8 cellular contexts compared by ENCODE assay signal in genomic region chr2:127085260-127085666, GRCh38. TPM values are rescaled to one million over a fixed set of nuclear protein-coding genes. Genes with fewer than 3 reads are reported as not detected.
DNase-seq lines count a peak whose midpoint lies in the region; ATAC-seq and TF ChIP-seq lines count a peak whose summit lies in the region.

No MANE protein-coding gene starts in this region.

- no peak overlapping the region for H2AFZ ChIP-seq in smooth muscle cell (ENCODE audit: low read depth)

- ATAC-seq in HG03280 (IDR thresholded peaks at IDR 0.05; ENCODE audit: unreplicated experiment) (no peak), HG02840 (IDR thresholded peaks at IDR 0.05; ENCODE audit: low FRiP score, unreplicated experiment) (no peak)

- peak; percentile 48 for DNase-seq in stimulated activated CD4-positive, alpha-beta T cell treated with anti-CD3 and anti-CD28 coated beads, Interleukin-15, amount 100 ng/mL, for 24 hours
- DNase-seq in stimulated activated CD4-positive, alpha-beta T cell treated with anti-CD3 and anti-CD28 coated beads, Interleukin-12 subunit alpha, Interleukin-12 subunit beta, amount 100 ng/mL, for 4 hours: no peak
- peak; percentile 53 for DNase-seq in SKM-1 (lab: John Stamatoyannopoulos, UW; ENCODE audit: unreplicated experiment)
- peak; percentile 59 for DNase-seq in epidermal melanocyte (ENCODE audit: insufficient read length, low spot score)
- no peak for DNase-seq in smooth muscle cell (lab: John Stamatoyannopoulos, UW; ENCODE audit: unreplicated experiment)
- DNase-seq in hippocampal formation (lab: John Stamatoyannopoulos, UW): no peak

- peaks cover 42% of the 10 kb centered on the region for H3K4me1 ChIP-seq in smooth muscle cell (ENCODE audit: low read depth)

- 54% methylated on average over 8 of the region's 9 CpGs for WGBS in smooth muscle cell (ENCODE audit: low lambda C conversion rate)

- peak overlapping the region; percentile 51 for H3K4me2 ChIP-seq in smooth muscle cell

- no peak overlapping the region for H3K4me3 ChIP-seq in smooth muscle cell

- peaks cover 29% of the 10 kb centered on the region for H3K79me2 ChIP-seq in smooth muscle cell (ENCODE audit: low read depth)

- no peak for TF ChIP-seq CTCF in smooth muscle cell (IDR thresholded peaks at IDR 0.05; ENCODE audit: borderline replicate concordance, insufficient read depth, poor library complexity, severe bottlenecking)

- no peaks in the 10 kb centered on the region for H3K36me3 ChIP-seq in smooth muscle cell (ENCODE audit: low read depth)

- no peak overlapping the region for H3K9ac ChIP-seq in smooth muscle cell (ENCODE audit: low read depth)

- peaks cover 35% of the 10 kb centered on the region for H3F3A ChIP-seq in smooth muscle cell (ENCODE audit: low read depth)

- no peaks in the 10 kb centered on the region for H3K9me3 ChIP-seq in smooth muscle cell (replicated peaks; ENCODE audit: low read depth)

- peak overlapping the region; percentile 53 for H3K27ac ChIP-seq in smooth muscle cell (ENCODE audit: low read depth)

- no peaks in the 10 kb centered on the region for H3K27me3 ChIP-seq in smooth muscle cell (ENCODE audit: low read depth)

- peaks cover 100% of the 10 kb centered on the region for H4K20me1 ChIP-seq in smooth muscle cell (ENCODE audit: low read depth)

RNA-seq across cellular contexts. Expression of gene BIN1, which starts 21.7 kb away (rescaled TPM):
- total RNA-seq in smooth muscle cell: 20.0 and 25.4 TPM in 2 replicates
- 31.9 and 32.4 TPM in 2 replicates for polyA plus RNA-seq in smooth muscle cell

Comparison
In these comparisons a context has a peak if more than half of its experiments do, and no peak if none do; other contexts are left out.
1. DNase-seq: peak in stimulated activated CD4-positive, alpha-beta T cell treated with anti-CD3 and anti-CD28 coated beads, Interleukin-15, amount 100 ng/mL, for 24 hours (single experiment), SKM-1 (single experiment) and epidermal melanocyte (single experiment); none in stimulated activated CD4-positive, alpha-beta T cell treated with anti-CD3 and anti-CD28 coated beads, Interleukin-12 subunit alpha, Interleukin-12 subunit beta, amount 100 ng/mL, for 4 hours (single experiment), smooth muscle cell (single experiment) and hippocampal formation (0 of 2).